20 cellular contexts compared by ENCODE assay signal in genomic region chr2:17059452-17059851, GRCh38.
DNase-seq lines count a peak whose midpoint lies in the region; ATAC-seq and TF ChIP-seq lines count a peak whose summit lies in the region.
"Had no signal": no experiment of that assay in that cellular context is flagged by ENCODE, and none has a peak within 500 bp of the region (broad histone marks: within the 10 kb centered on the region; RNA-seq: fewer than 3 reads in every experiment).

No MANE protein-coding gene starts in this region.

- H3K27me3 ChIP-seq in cardiac muscle cell (no peaks in the 10 kb centered on the region), heart right ventricle (no peaks in the 10 kb centered on the region)
- H3K27me3 ChIP-seq: BLaER1 had no signal

- intact Hi-C loops in heart right ventricle (cut with DNase I) = no loop called here

- H3K27ac ChIP-seq in cardiac muscle cell (peak overlapping the region; percentile 43), heart right ventricle (no peak overlapping the region)
- H3K27ac ChIP-seq: BLaER1, KMS-11 had no signal

- DNase-seq in cardiac muscle cell (ENCODE audit: low read depth in 1 of 2, low spot score in 1 of 2) (no peak), heart right ventricle (no peak), RPMI8226 (peak; percentile 30), myocyte (ENCODE audit: low read depth) (peak; percentile 95), dedifferentiated amniotic fluid mesenchymal stem cell (ENCODE audit: extremely low spot score) (no peak), anterior cingulate cortex (lab: John Stamatoyannopoulos, UW) (no peak)
- DNase-seq: CD8-positive, alpha-beta memory T cell; GF-D8; GOT3; NCI-H1105; NCI-H1694 treated with DMSO at 0.1 percent for 48 hours; NCI-H2107; NCI-H446; NCI-H82; Right ventricle myocardium superior; SK-N-SH had no signal

- H3K9me3 ChIP-seq in cardiac muscle cell (ENCODE audit: low read depth) = no peaks in the 10 kb centered on the region
- no peaks in the 10 kb centered on the region for H3K9me3 ChIP-seq in heart right ventricle
- H3K9me3 ChIP-seq: BLaER1, SK-N-SH had no signal

- H3K4me1 ChIP-seq in cardiac muscle cell (ENCODE audit: low read depth) (peaks cover 48% of the 10 kb centered on the region), heart right ventricle (no peaks in the 10 kb centered on the region)

- TF ChIP-seq CTCF in cardiac muscle cell (IDR thresholded peaks at IDR 0.05; ENCODE audit: low read depth, low read length) = no peak
- TF ChIP-seq CTCF in heart right ventricle (IDR thresholded peaks at IDR 0.05) = no peak

- H3K36me3 ChIP-seq in cardiac muscle cell = no peaks in the 10 kb centered on the region
- no peaks in the 10 kb centered on the region for H3K36me3 ChIP-seq in heart right ventricle
- H3K36me3 ChIP-seq: BLaER1 had no signal

- ATAC-seq in heart right ventricle (no peak), HG02623 (IDR thresholded peaks at IDR 0.05; ENCODE audit: unreplicated experiment) (no peak), GM19324 (IDR thresholded peaks at IDR 0.05; ENCODE audit: low FRiP score, unreplicated experiment) (no peak)

- WGBS in heart right ventricle, 2 donors = 63 to 68% methylated on average over 1 of the region's 1 CpG

- H3K4me3 ChIP-seq in cardiac muscle cell (no peak overlapping the region), heart right ventricle (no peak overlapping the region)
- H3K4me3 ChIP-seq: BLaER1 had no signal

Comparison
In these comparisons a context has a peak if more than half of its experiments do, and no peak if none do; other contexts are left out.
1. DNase-seq: peak in RPMI8226 (single experiment) and myocyte (single experiment); none in cardiac muscle cell (0 of 2), heart right ventricle (0 of 2), dedifferentiated amniotic fluid mesenchymal stem cell (single experiment) and anterior cingulate cortex (0 of 58).